In the genomic region with DNA sequence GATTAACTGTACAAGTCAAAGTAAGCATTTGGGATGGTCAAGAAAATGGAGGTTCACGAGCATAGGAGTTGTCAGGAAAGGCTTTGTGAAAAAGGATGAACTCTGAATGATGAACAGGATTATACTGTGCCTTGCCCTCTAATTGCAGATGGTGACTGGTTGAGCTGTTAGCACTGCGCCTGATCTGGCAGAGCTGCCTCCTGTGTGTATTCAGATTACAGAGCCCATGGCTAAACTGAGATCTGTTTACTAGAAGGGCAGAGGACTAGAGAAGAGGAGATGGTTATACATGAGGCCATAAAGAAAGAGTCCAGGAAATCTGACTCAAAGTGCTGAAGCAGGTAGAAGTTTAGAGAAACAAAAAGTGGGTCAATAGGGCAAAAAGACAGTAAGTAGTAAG, we compare ENCODE assay signal across 23 cellular contexts. TPM values are rescaled to one million over a fixed set of nuclear protein-coding genes. Genes with fewer than 3 reads are reported as not detected.
A peak's percentile ranks its signal among the peaks of the same experiment; 100 is the strongest.
DNase-seq lines count a peak whose midpoint lies in the region; ATAC-seq, FAIRE-seq and TF ChIP-seq lines count a peak whose summit lies in the region.
"Had no signal": no experiment of that assay in that cellular context is flagged by ENCODE, and none has a peak within 500 bp of the region (broad histone marks: within the 10 kb centered on the region; RNA-seq: fewer than 3 reads in every experiment).

No MANE protein-coding gene starts in this region.

- H3K4me2 ChIP-seq in K562 (ENCODE audit: insufficient read depth, low read length) (no peak overlapping the region), neural progenitor cell (no peak overlapping the region)

- H3K4me3 ChIP-seq in K562: no peak overlapping the region
- H3K4me3 ChIP-seq in neural progenitor cell: no peak overlapping the region
- H3K4me3 ChIP-seq in endodermal cell (ENCODE audit: low read length): no peak overlapping the region

- H3K9me3 ChIP-seq in K562 (replicated peaks; ENCODE audit: control insufficient read depth, insufficient read depth, low read depth, low read length) (no peaks in the 10 kb centered on the region), neural progenitor cell (ENCODE audit: low read depth) (no peaks in the 10 kb centered on the region), endodermal cell (ENCODE audit: control insufficient read depth, low read length) (no peaks in the 10 kb centered on the region)
- H3K9me3 ChIP-seq: BE2C had no signal

- no peak for TF ChIP-seq RAD21 in K562 (CRISPR knock-in tag; conservative IDR thresholded peaks at IDR 0.05 in 1 of 2, IDR thresholded peaks at IDR 0.05 in 1 of 2)

- TF ChIP-seq CTCF in K562 (IDR thresholded peaks at IDR 0.05 in 2 of 3, conservative IDR thresholded peaks at IDR 0.05 in 1 of 3; ENCODE audit: insufficient read depth in 2 of 3, low read depth in 1 of 3, low read length in 3 of 3): no peak
- TF ChIP-seq CTCF in neural progenitor cell (IDR thresholded peaks at IDR 0.05): no peak
- TF ChIP-seq CTCF in endodermal cell (conservative IDR thresholded peaks at IDR 0.05): no peak

- no peaks in the 10 kb centered on the region for H3K9me1 ChIP-seq in K562 (ENCODE audit: control insufficient read depth, insufficient read depth, low read length)

- H3K36me3 ChIP-seq in K562 (ENCODE audit: control insufficient read depth, insufficient read depth, low read length) (no peaks in the 10 kb centered on the region), neural progenitor cell (no peaks in the 10 kb centered on the region), endodermal cell (ENCODE audit: control insufficient read depth, insufficient read depth, low read length) (no peaks in the 10 kb centered on the region)
- H3K36me3 ChIP-seq: BE2C had no signal

- no TSS peak for BruUV-seq in K562 (replicated peaks; lab: Mats Ljungman, UMichigan)

- no peaks in the 10 kb centered on the region for H3K27me3 ChIP-seq in K562 (ENCODE audit: control insufficient read depth in 2 of 2, insufficient read depth in 2 of 2, low read length in 2 of 2)
- H3K27me3 ChIP-seq in neural progenitor cell: no peaks in the 10 kb centered on the region
- H3K27me3 ChIP-seq in endodermal cell (ENCODE audit: control insufficient read depth, insufficient read depth, low read length, poor library complexity, severe bottlenecking): no peaks in the 10 kb centered on the region
- H3K27me3 ChIP-seq: BE2C had no signal

- H3K79me2 ChIP-seq in K562 (ENCODE audit: control insufficient read depth, insufficient read depth, low read length) (no peaks in the 10 kb centered on the region), neural progenitor cell (ENCODE audit: low read depth) (no peaks in the 10 kb centered on the region)

- TF ChIP-seq EP300 in K562 (IDR thresholded peaks at IDR 0.05; ENCODE audit: low read length): no peak

- H3K4me1 Mint-ChIP-seq in neural progenitor cell (no peaks in the 10 kb centered on the region), endodermal cell (no peaks in the 10 kb centered on the region)
- H3K4me1 Mint-ChIP-seq: CD4-positive, CD25-positive, alpha-beta regulatory T cell; CD8-positive, alpha-beta memory T cell; H9; IgD-negative memory B cell had no signal

- H3K27ac ChIP-seq in K562 (ENCODE audit: extremely low read depth, low read depth, low read length) (no peak overlapping the region), neural progenitor cell (no peak overlapping the region), endodermal cell (ENCODE audit: low read depth, low read length) (no peak overlapping the region)

- DNase-seq in left ventricle myocardium superior: no peak
- no peak for DNase-seq in left cardiac atrium
- no peak for DNase-seq in K562 (ENCODE audit: extremely low read depth in 1 of 4, low spot score in 3 of 4)
- no peak for DNase-seq in neural progenitor cell (ENCODE audit: low spot score)
- DNase-seq in midbrain (lab: John Stamatoyannopoulos, UW): no peak
- DNase-seq in endodermal cell: no peak
- DNase-seq: BE2C; C1 segment of cervical spinal cord; CD4-positive, CD25-positive, alpha-beta regulatory T cell; CD8-positive, alpha-beta memory T cell; COR-L47; DMS 273 treated with DMSO at 0.1 percent for 48 hours; DMS53; DND-41; EL; GOT3; H9 had no signal

- no peak overlapping the region for H3K4me3 Mint-ChIP-seq in neural progenitor cell
- no peak overlapping the region for H3K4me3 Mint-ChIP-seq in endodermal cell
- H3K4me3 Mint-ChIP-seq: CD4-positive, CD25-positive, alpha-beta regulatory T cell; CD8-positive, alpha-beta memory T cell; H9; IgD-negative memory B cell had no signal

- POLR2A ChIA-PET in K562 (lab: Yijun Ruan, JAX): interaction anchor here (0.6 kb wide), 1 partner anchor 73 kb away, joined by 3 read pairs; no protein-coding TSS in a partner anchor

- H4K20me1 ChIP-seq in K562 (replicated peaks; ENCODE audit: control insufficient read depth, insufficient read depth, low read length): no peaks in the 10 kb centered on the region
- no peaks in the 10 kb centered on the region for H4K20me1 ChIP-seq in neural progenitor cell (ENCODE audit: low read depth)

- in situ Hi-C loops in K562 (cut with MboI): loop anchor here (25.0 kb wide), 1 partner anchor 469 kb away; no protein-coding TSS in a partner anchor

- TF ChIP-seq POLR2A in K562 (conservative IDR thresholded peaks at IDR 0.05): no peak

- H3K27ac Mint-ChIP-seq in neural progenitor cell: no peak overlapping the region
- H3K27ac Mint-ChIP-seq in endodermal cell: no peak overlapping the region
- H3K27ac Mint-ChIP-seq: CD4-positive, CD25-positive, alpha-beta regulatory T cell; CD8-positive, alpha-beta memory T cell; H9; IgD-negative memory B cell had no signal

- WGBS in K562 (ENCODE audit: insufficient coverage, low coverage, missing lambda C conversion rate): 57% methylated on average over 2 of the region's 2 CpGs
- 88 to 94% methylated on average over 2 of the region's 2 CpGs for WGBS in endodermal cell (ENCODE audit: insufficient coverage in 1 of 2, insufficient read length in 1 of 2), 2 experiments

- intact Hi-C loops in left ventricle myocardium superior (cut with micrococcal nuclease): no loop called here
- intact Hi-C loops in left cardiac atrium (cut with DNase I): no loop called here
- intact Hi-C loops in K562 (cut with micrococcal nuclease): no loop called here

- H2AFZ ChIP-seq in K562 (ENCODE audit: low read depth, low read length) (peak overlapping the region; percentile 75), neural progenitor cell (replicated peaks) (peak overlapping the region; percentile 40)

- CTCF ChIA-PET in K562 (lab: Yijun Ruan, JAX; ENCODE audit: low intra/inter-chr PET ratio): no interaction called here

- ATAC-seq in left ventricle myocardium superior: peak; percentile 49
- no peak for ATAC-seq in left cardiac atrium
- ATAC-seq in K562: peak; percentile 32
- ATAC-seq: HepG2 had no signal

- H3K9ac ChIP-seq in K562 (ENCODE audit: insufficient read depth in 1 of 2, low read depth in 2 of 2, low read length in 2 of 2) (no peak overlapping the region), neural progenitor cell (no peak overlapping the region), endodermal cell (ENCODE audit: extremely low read depth, low read length, poor library complexity, severe bottlenecking) (no peak overlapping the region)

- H3F3A ChIP-seq in neural progenitor cell (ENCODE audit: low read depth): no peaks in the 10 kb centered on the region

- H3K36me3 Mint-ChIP-seq in neural progenitor cell (no peaks in the 10 kb centered on the region), endodermal cell (ENCODE audit: low read depth) (no peaks in the 10 kb centered on the region)
- H3K36me3 Mint-ChIP-seq: CD4-positive, CD25-positive, alpha-beta regulatory T cell; CD8-positive, alpha-beta memory T cell; IgD-negative memory B cell had no signal

- no peaks in the 10 kb centered on the region for H3K9me3 Mint-ChIP-seq in neural progenitor cell
- H3K9me3 Mint-ChIP-seq in endodermal cell: no peaks in the 10 kb centered on the region
- H3K9me3 Mint-ChIP-seq: CD8-positive, alpha-beta memory T cell; H9; IgD-negative memory B cell had no signal

- peaks cover 2% of the 10 kb centered on the region for H3K27me3 Mint-ChIP-seq in neural progenitor cell (ENCODE audit: insufficient read depth, low read depth)
- H3K27me3 Mint-ChIP-seq in endodermal cell (ENCODE audit: insufficient read depth): no peaks in the 10 kb centered on the region
- H3K27me3 Mint-ChIP-seq: CD4-positive, CD25-positive, alpha-beta regulatory T cell; IgD-negative memory B cell had no signal

- FAIRE-seq in K562 (lab: Jason Lieb, UNC): peak; percentile 74
- FAIRE-seq: GM12891, GM19239, HepG2 had no signal

- H3K4me1 ChIP-seq in K562 (replicated peaks in 1 of 2; ENCODE audit: control insufficient read depth in 2 of 2, insufficient read depth in 2 of 2, low read length in 2 of 2): peaks cover 0 to 2% of the 10 kb centered on the region in 2 experiments; a peak in 2 of 5 replicates
- H3K4me1 ChIP-seq in neural progenitor cell: no peaks in the 10 kb centered on the region
- H3K4me1 ChIP-seq in endodermal cell (ENCODE audit: control insufficient read depth, insufficient read depth, low read length): no peaks in the 10 kb centered on the region
- H3K4me1 ChIP-seq: BE2C had no signal

RNA-seq across cellular contexts. Expression of gene LRRC72, which starts 29.7 kb away (rescaled TPM):
- total RNA-seq in left ventricle myocardium superior (not detected), left cardiac atrium (not detected), K562 (2014; rRNA removed) (not detected in 2 replicates), K562 (2014; rRNA removed; fragmentation: Illumina TruSeq; extraction: Trizol) (not detected in 2 replicates), K562 (2015; rRNA removed; fragmentation: Illumina TruSeq; extraction: Trizol) (not detected in 2 replicates), K562 (2021) (not detected in 2 replicates), neural progenitor cell (ENCODE audit: low replicate concordance) (not detected in 2 replicates), endodermal cell (not detected)
- total RNA-seq in K562 (2011; cell fraction: chromatin; rRNA removed; ENCODE audit: low replicate concordance): not detected in 2 replicates
- not detected in 2 replicates for total RNA-seq in K562 (2011; cell fraction: nucleolus; rRNA removed)
- total RNA-seq in K562 (2011; cell fraction: nucleoplasm; rRNA removed): not detected in 2 replicates
- polyA plus RNA-seq in K562 (2011; rRNA removed) (not detected in 2 replicates), K562 (2014; fragmentation: Illumina TruSeq; extraction: Trizol) (not detected in 2 replicates), K562 (2014; fragmentation: Nextera tagmentation; extraction: Ambion mirVana) (under 1 TPM in 1 of 2 experiments, not detected in 1; 0.10 TPM), K562 (2014; rRNA removed) (not detected in 2 replicates)
- polyA plus RNA-seq in K562 (2011; cell fraction: cytosol; rRNA removed): not detected in 2 replicates
- polyA plus RNA-seq in K562 (2011; cell fraction: nucleus; rRNA removed): not detected in 2 replicates
- polyA plus RNA-seq in K562 (2012): not detected in 2 replicates
- not detected in 2 replicates for polyA minus RNA-seq in K562 (2011; rRNA and poly(A)+ RNA removed)
- polyA minus RNA-seq in K562 (2011; cell fraction: cytosol; rRNA and poly(A)+ RNA removed): not detected in 2 replicates
- polyA minus RNA-seq in K562 (2011; cell fraction: nucleus; rRNA and poly(A)+ RNA removed): not detected in 2 replicates
- polyA plus RNA-seq in endodermal cell (2013, experiment 1 of 2): not detected
- not detected for polyA plus RNA-seq in endodermal cell (2013, experiment 2 of 2)
- total RNA-seq: A172; CD4-positive, CD25-positive, alpha-beta regulatory T cell; CD8-positive, alpha-beta memory T cell; G401; H9; HepG2 had no signal
- polyA plus RNA-seq: CD4-positive, CD25-positive, alpha-beta regulatory T cell; CD8-positive, alpha-beta memory T cell; HepG2; IgD-negative memory B cell had no signal

Comparison
In these comparisons a context has a peak if more than half of its experiments do, and no peak if none do; other contexts are left out.
1. ATAC-seq: peak in left ventricle myocardium superior (single experiment) and K562 (single experiment); none in left cardiac atrium (0 of 2).